13 cellular contexts compared by ENCODE assay signal in genomic region chr2:235054497-235054896, GRCh38.
"Had no signal": no experiment of that assay in that cellular context is flagged by ENCODE, and none has a peak within 500 bp of the region (broad histone marks: within the 10 kb centered on the region; RNA-seq: fewer than 3 reads in every experiment).

No MANE protein-coding gene starts in this region.

- H3K4me3 Mint-ChIP-seq: activated CD4-positive, alpha-beta T cell treated with anti-CD3 and anti-CD28 coated beads, Interleukin-2, amount 10 ng/mL, durations not matched to agents 7 days and 5 days; nephron; stimulated activated memory B cell treated with anti-CD40 and anti-IgM and Interleukin-4, amounts not matched to agents 10 μg/mL and 1 μg/mL and 100 μg/mL, for 72 hours; T-cell had no signal

- H3K4me1 Mint-ChIP-seq: activated CD4-positive, alpha-beta T cell treated with anti-CD3 and anti-CD28 coated beads, Interleukin-2, amount 10 ng/mL, durations not matched to agents 7 days and 5 days; T-cell had no signal

- H3K4me3 ChIP-seq: ascending aorta, psoas muscle, tibial artery had no signal

- ATAC-seq: psoas muscle, T-cell had no signal

- DNase-seq: activated CD4-positive, alpha-beta T cell treated with anti-CD3 and anti-CD28 coated beads, Interleukin-2, amount 10 ng/mL, durations not matched to agents 7 days and 5 days; activated naive CD4-positive, alpha-beta T cell; caudate nucleus; kidney glomerular epithelial cell; mesendoderm; psoas muscle; stimulated activated CD4-positive, alpha-beta T cell treated with anti-CD3 and anti-CD28 coated beads, Interleukin-2, amount 100 ng/mL, for 48 hours; T-cell; T-helper 9 cell; tibial artery had no signal

- H3K27ac Mint-ChIP-seq: activated CD4-positive, alpha-beta T cell treated with anti-CD3 and anti-CD28 coated beads, Interleukin-2, amount 10 ng/mL, durations not matched to agents 7 days and 5 days; stimulated activated memory B cell treated with anti-CD40 and anti-IgM and Interleukin-4, amounts not matched to agents 10 μg/mL and 1 μg/mL and 100 μg/mL, for 72 hours; T-cell had no signal

- H3K36me3 Mint-ChIP-seq: stimulated activated memory B cell treated with anti-CD40 and anti-IgM and Interleukin-4, amounts not matched to agents 10 μg/mL and 1 μg/mL and 100 μg/mL, for 72 hours; T-cell had no signal

- H3K27ac ChIP-seq: ascending aorta, psoas muscle, tibial artery had no signal

- H3K9me3 Mint-ChIP-seq: activated CD4-positive, alpha-beta T cell treated with anti-CD3 and anti-CD28 coated beads, Interleukin-2, amount 10 ng/mL, durations not matched to agents 7 days and 5 days; stimulated activated memory B cell treated with anti-CD40 and anti-IgM and Interleukin-4, amounts not matched to agents 10 μg/mL and 1 μg/mL and 100 μg/mL, for 72 hours; T-cell had no signal

- H3K9me3 ChIP-seq: ascending aorta, psoas muscle, tibial artery had no signal
